ENCODE assay signal across 22 cellular contexts in genomic region chr18:8314123-8314522, GRCh38.
"Had no signal": no experiment of that assay in that cellular context is flagged by ENCODE, and none has a peak within 500 bp of the region (broad histone marks: within the 10 kb centered on the region; RNA-seq: fewer than 3 reads in every experiment).

No MANE protein-coding gene starts in this region.

- DNase-seq: effector memory CD4-positive, alpha-beta T cell; foreskin fibroblast; glutamatergic neuron; immature natural killer cell; left ventricle myocardium inferior; lower lobe of right lung; midbrain; nucleus accumbens; ovary; sigmoid colon; stimulated activated CD4-positive, alpha-beta T cell treated with anti-CD3 and anti-CD28 coated beads, Interleukin-2, amount 100 ng/mL, for 24 hours; stimulated activated CD4-positive, alpha-beta T cell treated with anti-CD3 and anti-CD28 coated beads, Interleukin-4, amount 100 ng/mL, for 4 hours; stimulated activated naive B cell treated with anti-CD40 and anti-IgM and Interleukin-4, amounts not matched to agents 10 μg/mL and 1 μg/mL and 100 μg/mL, for 72 hours; stimulated activated naive CD8-positive, alpha-beta T cell treated with anti-CD3 and anti-CD28 coated beads, Interleukin-15, amount 100 ng/mL, for 72 hours; transverse colon had no signal

- H3K4me3 ChIP-seq: esophagus muscularis mucosa, gastroesophageal sphincter, left ventricle myocardium inferior, lower lobe of right lung, neural progenitor cell, ovary, right atrium auricular region, sigmoid colon, skin epidermis, thoracic aorta, transverse colon had no signal

- FAIRE-seq: keratinocyte had no signal
